Comparison of ENCODE assay signal across 1 cellular context in the genomic region with DNA sequence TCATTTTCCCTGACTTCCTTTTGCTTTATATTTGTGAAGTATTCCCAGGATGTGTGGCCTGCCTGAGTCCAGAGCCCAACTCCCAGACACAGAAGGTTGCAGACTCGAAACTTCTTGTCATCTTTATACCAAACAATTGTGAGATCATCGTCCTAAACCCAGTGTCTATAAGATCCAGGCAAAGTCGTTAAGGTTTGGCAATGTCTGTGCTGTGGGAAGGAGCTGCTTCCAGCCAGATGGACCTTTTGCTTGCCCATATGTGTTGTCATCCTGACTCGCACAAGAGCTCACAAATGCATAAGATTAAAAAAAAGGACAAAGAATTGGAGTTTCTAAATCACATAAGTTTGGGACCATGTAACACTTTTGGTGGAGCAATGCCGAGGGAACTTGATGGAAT.
TF ChIP-seq lines count a peak whose summit lies in the region.

No MANE protein-coding gene starts in this region.

TF ChIP-seq in IMR-90, 13 proteins besides CTCF, POLR2A, EP300 and RAD21:
- TF ChIP-seq CEBPB (IDR thresholded peaks at IDR 0.05; ENCODE audit: low read depth, low read length) (0 out of 2 replicates have a peak, but pooled peaks have one; percentile 6), ELK1 (IDR thresholded peaks at IDR 0.05; ENCODE audit: borderline replicate concordance, low read depth, low read length) (no peak)
TF ChIP-seq in IMR-90: peak in this region for 1.
